12 cellular contexts compared by ENCODE assay signal in genomic region chr2:215979615-215980014, GRCh38. TPM values are rescaled to one million over a fixed set of nuclear protein-coding genes. Genes with fewer than 3 reads are reported as not detected.
DNase-seq lines count a peak whose midpoint lies in the region; ATAC-seq and TF ChIP-seq lines count a peak whose summit lies in the region.
"Had no signal": no experiment of that assay in that cellular context is flagged by ENCODE, and none has a peak within 500 bp of the region (broad histone marks: within the 10 kb centered on the region; RNA-seq: fewer than 3 reads in every experiment).

No MANE protein-coding gene starts in this region.

- DNase-seq in NCI-H748 treated with DMSO at 0.1 percent for 48 hours (lab: John Stamatoyannopoulos, UW) (no peak), iPS-NIHi11 (ENCODE audit: low spot score) (no peak), G401 (ENCODE audit: low spot score) (no peak), Calu3 (no peak)
- DNase-seq: activated T-cell treated with anti-CD3 and anti-CD28 coated beads, Interleukin-2, amount 50 U/mL, for 1 hour; NCI-H446; pancreas; stimulated activated CD4-positive, alpha-beta T cell treated with anti-CD3 and anti-CD28 coated beads, Interleukin-4, amount 100 ng/mL, for 24 hours had no signal

- peaks cover 62% of the 10 kb centered on the region for H3K4me1 Mint-ChIP-seq in Calu3 (ENCODE audit: low read depth, unreplicated experiment)

- H3K36me3 Mint-ChIP-seq in Calu3 (ENCODE audit: insufficient read depth, unreplicated experiment) = peaks cover 19% of the 10 kb centered on the region

- CTCF ChIA-PET in Calu3 (lab: Charles Lee) = no interaction called here

- intact Hi-C loops in Calu3 (cut with micrococcal nuclease; ENCODE audit: unreplicated experiment) = no loop called here

- H3K4me3 Mint-ChIP-seq in Calu3 (ENCODE audit: low read depth, unreplicated experiment) = no peak overlapping the region

- BruUV-seq in Calu3 (replicated peaks; lab: Mats Ljungman, UMichigan) = no TSS peak

- no peaks in the 10 kb centered on the region for H3K9me3 Mint-ChIP-seq in Calu3 (ENCODE audit: low read depth, unreplicated experiment)

- in situ Hi-C loops in G401 (cut with HindIII; ENCODE audit: low sequenced_read_pairs) = no loop called here

- H3K27me3 Mint-ChIP-seq in Calu3 (ENCODE audit: unreplicated experiment) = no peaks in the 10 kb centered on the region

- TF ChIP-seq CTCF in Calu3 (IDR thresholded peaks at IDR 0.05; ENCODE audit: unreplicated experiment) = no peak

- ATAC-seq in GM18520 (IDR thresholded peaks at IDR 0.05; ENCODE audit: unreplicated experiment) (peak; percentile 29), GM21423 (IDR thresholded peaks at IDR 0.05; ENCODE audit: unreplicated experiment) (peak; percentile 31), HG03432 (IDR thresholded peaks at IDR 0.05; ENCODE audit: unreplicated experiment) (peak; percentile 65), esophagus mucosa (peak; percentile 61)
- ATAC-seq: pancreas had no signal

- no peak overlapping the region for H3K27ac Mint-ChIP-seq in Calu3 (ENCODE audit: unreplicated experiment)

RNA-seq across cellular contexts. Expression of gene MREG, which starts 33.7 kb away (rescaled TPM):
- 61.9 TPM for total RNA-seq in esophagus mucosa
- 4.0 and 4.2 TPM in 2 replicates for total RNA-seq in G401 (2014; rRNA removed; shearing (Covaris generic))
- 22.0 and 29.7 TPM in 2 replicates for total RNA-seq in Calu3 (2022)
